Comparison of ENCODE assay signal across 17 cellular contexts in the genomic region with DNA sequence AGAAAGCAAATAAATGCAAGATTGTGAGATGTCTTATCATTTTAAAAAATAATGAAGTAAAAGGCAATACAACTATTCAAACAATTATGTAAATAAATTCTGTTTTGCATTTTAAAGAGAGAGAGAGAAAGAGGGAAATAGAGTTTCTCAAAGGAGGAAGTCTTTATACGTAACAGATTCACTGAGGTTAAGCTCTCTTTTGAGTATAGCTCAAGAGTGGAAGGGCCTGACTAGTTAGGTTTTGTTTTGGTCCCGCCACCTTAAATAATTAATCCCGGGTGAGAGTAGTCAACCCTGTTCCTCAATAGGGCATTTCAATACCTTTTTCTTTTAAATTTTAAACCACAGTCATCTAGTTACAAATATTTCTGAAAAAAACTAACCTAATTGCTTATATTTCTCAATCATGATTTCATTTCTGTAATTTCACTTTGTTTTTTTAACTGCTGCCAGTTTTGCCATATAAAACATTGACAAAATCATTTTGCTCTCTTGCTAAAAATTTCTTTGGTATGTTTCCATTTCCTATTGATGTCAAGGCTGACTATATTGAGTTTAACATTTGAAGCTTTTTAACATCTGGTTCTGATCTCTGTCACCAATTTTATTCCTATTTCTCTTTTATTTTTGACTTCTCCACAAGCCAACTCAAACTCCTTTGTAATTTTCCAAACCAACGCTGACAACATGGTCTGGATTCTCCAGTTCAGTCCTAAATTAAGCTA. TPM values are rescaled to one million over a fixed set of nuclear protein-coding genes. Genes with fewer than 3 reads are reported as not detected.
DNase-seq lines count a peak whose midpoint lies in the region; ATAC-seq and TF ChIP-seq lines count a peak whose summit lies in the region.
"Had no signal": no experiment of that assay in that cellular context is flagged by ENCODE, and none has a peak within 500 bp of the region (broad histone marks: within the 10 kb centered on the region; RNA-seq: fewer than 3 reads in every experiment).

No MANE protein-coding gene starts in this region.

- intact Hi-C loops in left lung (cut with DNase I): loop anchor here in 1 of 2 donors (10.0 kb wide), 1 partner anchor 119 kb away; no protein-coding TSS in a partner anchor

- ATAC-seq in GM18511 (IDR thresholded peaks at IDR 0.05; ENCODE audit: unreplicated experiment) (peak; percentile 70), HG02759 (IDR thresholded peaks at IDR 0.05; ENCODE audit: unreplicated experiment) (peak; percentile 72), left lung (no peak), HG03045 (IDR thresholded peaks at IDR 0.05; ENCODE audit: unreplicated experiment) (no peak)

- H3K27me3 ChIP-seq in left lung: no peaks in the 10 kb centered on the region
- H3K27me3 ChIP-seq in BE2C: peaks cover 27% of the 10 kb centered on the region

- H3K4me3 ChIP-seq in left lung: no peak overlapping the region
- H3K4me3 ChIP-seq in BE2C (ENCODE audit: low read depth, low read length): no peak overlapping the region

- DNase-seq in MV-4-11 (lab: John Stamatoyannopoulos, UW) (peak; percentile 55), left lung (no peak), NCI-H82 (lab: John Stamatoyannopoulos, UW) (no peak), BE2C (no peak), NCI-H1092 (lab: John Stamatoyannopoulos, UW) (no peak)
- DNase-seq: activated CD4-positive, alpha-beta T cell treated with anti-CD3 and anti-CD28 coated beads, Interleukin-2, amount 50 U/mL, for 4 hours; activated naive CD4-positive, alpha-beta T cell treated with anti-CD3 and anti-CD28 coated beads, Interleukin-2, amount 50 U/mL, for 16 hours; NCI-H1048; NCI-H510A treated with DMSO at 0.1 percent for 48 hours had no signal

- H3K36me3 ChIP-seq in left lung (no peaks in the 10 kb centered on the region), BE2C (no peaks in the 10 kb centered on the region)

- H3K4me1 ChIP-seq in left lung (peaks cover 0 to 5% of the 10 kb centered on the region in 2 donors), BE2C (no peaks in the 10 kb centered on the region)

- TF ChIP-seq CTCF in left lung (IDR thresholded peaks at IDR 0.05) (no peak), BE2C (IDR thresholded peaks at IDR 0.05; ENCODE audit: low read depth, low read length) (no peak)

- peak overlapping the region; percentile 3 to 46 for H3K27ac ChIP-seq in left lung

- H3K9me3 ChIP-seq in left lung (no peaks in the 10 kb centered on the region), BE2C (no peaks in the 10 kb centered on the region)

RNA-seq across cellular contexts. Expression of gene OR10D3, which starts 10.2 kb away (rescaled TPM):
- not detected for total RNA-seq in left lung
- not detected for polyA plus RNA-seq in BE2C (2012; ENCODE audit: insufficient read depth, insufficient read length, low read depth)
- total RNA-seq: Daoy, fibroblast of lung, H1, neural crest cell, SK-MEL-5 had no signal
- polyA plus RNA-seq: fibroblast of lung, H1 had no signal

RNA-seq across cellular contexts. Expression of gene OR8G1, which starts 47.5 kb away (rescaled TPM):
- not detected for total RNA-seq in left lung
- polyA plus RNA-seq in BE2C (2012; ENCODE audit: insufficient read depth, insufficient read length, low read depth): not detected
- total RNA-seq: Daoy, fibroblast of lung, H1, neural crest cell, SK-MEL-5 had no signal
- polyA plus RNA-seq: fibroblast of lung, H1 had no signal

Comparison
In these comparisons a context has a peak if more than half of its experiments do, and no peak if none do; other contexts are left out.
1. ATAC-seq: peak in GM18511 (single experiment) and HG02759 (single experiment); none in left lung (single experiment) and HG03045 (single experiment).